8 cellular contexts compared by ENCODE assay signal in the genomic region with DNA sequence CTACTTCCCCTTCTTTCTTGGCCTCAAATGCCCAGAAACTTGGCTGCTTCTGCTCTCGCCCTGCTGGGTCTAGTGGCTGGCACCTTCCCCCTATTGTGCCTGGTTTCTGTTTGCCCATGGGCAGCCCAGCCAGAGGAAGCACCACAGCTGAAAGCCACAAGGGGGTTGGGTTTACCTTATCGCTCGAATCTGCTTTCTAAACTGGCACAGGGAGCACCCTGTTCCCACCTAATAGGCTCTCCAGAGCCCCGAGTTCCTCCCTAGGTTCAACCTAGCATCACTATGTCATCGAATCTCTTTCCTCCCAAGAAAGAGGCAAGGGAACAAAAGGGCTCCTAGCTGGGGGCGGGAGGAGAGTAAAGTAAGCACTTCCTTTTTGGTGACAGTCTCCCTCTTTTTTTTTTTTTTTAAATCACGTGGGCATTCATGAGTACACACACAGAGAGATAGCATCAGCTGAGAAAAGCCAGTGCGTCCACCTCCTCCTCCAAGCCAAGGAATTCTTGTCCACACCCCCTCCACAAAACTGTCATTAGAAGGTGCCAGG.
A peak's percentile ranks its signal among the peaks of the same experiment; 100 is the strongest.
DNase-seq lines count a peak whose midpoint lies in the region; ATAC-seq and TF ChIP-seq lines count a peak whose summit lies in the region.

No MANE protein-coding gene starts in this region.

- intact Hi-C loops in naive thymus-derived CD4-positive, alpha-beta T cell (cut with micrococcal nuclease) = loop anchor here (2.0 kb wide), 1 partner anchor 76 kb away; no protein-coding TSS in a partner anchor
- intact Hi-C loops in aorta (cut with DNase I) = no loop called here

- in situ Hi-C loops in KBM-7 (cut with MboI; ENCODE audit: low pct_unique_long_range_greater_than_20kb, low sequenced_read_pairs) (no loop called here), GM13976 (cut with MboI; ENCODE audit: low sequenced_read_pairs, unreplicated experiment) (no loop called here)

- peak overlapping the region; percentile 81 to 96 (median 91) for H3K27ac Mint-ChIP-seq in naive thymus-derived CD4-positive, alpha-beta T cell

- TF ChIP-seq CTCF in 22Rv1 (IDR thresholded peaks at IDR 0.05) = no peak
- 0 out of 2 replicates have a peak, but pooled peaks have one; percentile 11 for TF ChIP-seq CTCF in VCaP (conservative IDR thresholded peaks at IDR 0.05)
- no peak for TF ChIP-seq CTCF in GM13976 (IDR thresholded peaks at IDR 0.05; ENCODE audit: borderline replicate concordance, control extremely low read depth, extremely low read depth, insufficient read depth, missing control alignments)

- 25 to 36% methylated on average over 8 of the region's 8 CpGs for WGBS in aorta, 2 donors

- H3K4me3 ChIP-seq in effector memory CD4-positive, alpha-beta T cell (ENCODE audit: insufficient read depth, low read depth, low read length, poor library complexity, severe bottlenecking) = peak overlapping the region; percentile 46
- H3K4me3 ChIP-seq in naive thymus-derived CD4-positive, alpha-beta T cell (ENCODE audit: low read length) = peak overlapping the region; percentile 76
- H3K4me3 ChIP-seq in aorta (ENCODE audit: low read length in 2 of 2) = no peak overlapping the region

- ATAC-seq in naive thymus-derived CD4-positive, alpha-beta T cell = peak; percentile 89
- ATAC-seq in aorta (ENCODE audit: low FRiP score) = peak; percentile 43

- CTCF ChIA-PET in naive thymus-derived CD4-positive, alpha-beta T cell (lab: Charles Lee) = interaction anchor here (0.6 to 2.0 kb wide), 3 partner anchors 14 to 230 kb away, joined by 3 to 6 read pairs (median 5); partner anchors contain the start of gene MDM4

- H3K27me3 ChIP-seq in effector memory CD4-positive, alpha-beta T cell (replicated peaks; ENCODE audit: control insufficient read depth, insufficient read depth, low read length, poor library complexity, severe bottlenecking) = no peaks in the 10 kb centered on the region
- peaks cover 0 to 4% of the 10 kb centered on the region in 2 donors for H3K27me3 ChIP-seq in naive thymus-derived CD4-positive, alpha-beta T cell (ENCODE audit: control insufficient read depth in 2 of 2, insufficient read depth in 2 of 2, low read length in 2 of 2)
- H3K27me3 ChIP-seq in aorta (ENCODE audit: control insufficient read depth in 1 of 2, insufficient read depth in 2 of 2, low read length in 1 of 2) = no peaks in the 10 kb centered on the region

- POLR2A ChIA-PET in naive thymus-derived CD4-positive, alpha-beta T cell (lab: Charles Lee) = no interaction called here

- H3K9me3 Mint-ChIP-seq in naive thymus-derived CD4-positive, alpha-beta T cell = no peaks in the 10 kb centered on the region

- H3K36me3 Mint-ChIP-seq in naive thymus-derived CD4-positive, alpha-beta T cell = no peaks in the 10 kb centered on the region

- H3K27ac ChIP-seq in 22Rv1 = peak overlapping the region; percentile 87
- H3K27ac ChIP-seq in VCaP = peak overlapping the region; percentile 90
- H3K27ac ChIP-seq in effector memory CD4-positive, alpha-beta T cell (ENCODE audit: insufficient read depth, low read length, poor library complexity, severe bottlenecking) = no peak overlapping the region
- peak overlapping the region; percentile 61 for H3K27ac ChIP-seq in naive thymus-derived CD4-positive, alpha-beta T cell (ENCODE audit: low read depth, low read length)
- no peak overlapping the region for H3K27ac ChIP-seq in aorta (ENCODE audit: low read depth in 1 of 2, low read length in 2 of 2)

- peaks cover 18 to 38% (median 30%) of the 10 kb centered on the region in 7 donors for H3K4me1 Mint-ChIP-seq in naive thymus-derived CD4-positive, alpha-beta T cell

- H3K4me1 ChIP-seq in effector memory CD4-positive, alpha-beta T cell (ENCODE audit: control insufficient read depth, insufficient read depth, low read length, poor library complexity, severe bottlenecking) = peaks cover 9% of the 10 kb centered on the region
- H3K4me1 ChIP-seq in naive thymus-derived CD4-positive, alpha-beta T cell (ENCODE audit: control insufficient read depth in 2 of 2, insufficient read depth in 2 of 2, low read length in 2 of 2) = peaks cover 7 to 18% of the 10 kb centered on the region in 2 donors
- H3K4me1 ChIP-seq in aorta (ENCODE audit: control insufficient read depth in 1 of 2, insufficient read depth in 2 of 2, low read length in 2 of 2) = no peaks in the 10 kb centered on the region

- no peaks in the 10 kb centered on the region for H3K36me3 ChIP-seq in effector memory CD4-positive, alpha-beta T cell (ENCODE audit: control insufficient read depth, insufficient read depth, low read length)
- no peaks in the 10 kb centered on the region for H3K36me3 ChIP-seq in naive thymus-derived CD4-positive, alpha-beta T cell (ENCODE audit: control insufficient read depth in 2 of 3, insufficient read depth in 3 of 3, low read length in 3 of 3)
- no peaks in the 10 kb centered on the region for H3K36me3 ChIP-seq in aorta (ENCODE audit: control insufficient read depth in 1 of 2, insufficient read depth in 2 of 2, low read length in 1 of 2)

- peak overlapping the region; percentile 62 to 90 (median 87) for H3K4me3 Mint-ChIP-seq in naive thymus-derived CD4-positive, alpha-beta T cell

- DNase-seq in KBM-7 = peak; percentile 54
- peak in 2 of 3 donors; percentile 9 to 12 for DNase-seq in effector memory CD4-positive, alpha-beta T cell
- peak in 8 of 9 donors; percentile 23 to 56 (median 52) for DNase-seq in naive thymus-derived CD4-positive, alpha-beta T cell
- peak in 1 of 2 donors; percentile 79 for DNase-seq in aorta
- DNase-seq in NCI-H1436 (lab: John Stamatoyannopoulos, UW) = no peak
- no peak for DNase-seq in GM13976 (ENCODE audit: low spot score)

- H3K9me3 ChIP-seq in effector memory CD4-positive, alpha-beta T cell (ENCODE audit: control insufficient read depth, low read length) = no peaks in the 10 kb centered on the region
- no peaks in the 10 kb centered on the region for H3K9me3 ChIP-seq in naive thymus-derived CD4-positive, alpha-beta T cell (ENCODE audit: control insufficient read depth in 2 of 3, low read length in 3 of 3)
- H3K9me3 ChIP-seq in aorta (ENCODE audit: control insufficient read depth, low read length) = no peaks in the 10 kb centered on the region

- peaks cover 0 to 45% (median 8%) of the 10 kb centered on the region in 5 donors for H3K27me3 Mint-ChIP-seq in naive thymus-derived CD4-positive, alpha-beta T cell

Comparison
In these comparisons a context has a peak if more than half of its experiments do, and no peak if none do; other contexts are left out.
1. H3K27ac ChIP-seq: peak in 22Rv1 (single experiment), VCaP (single experiment) and naive thymus-derived CD4-positive, alpha-beta T cell (single experiment); none in effector memory CD4-positive, alpha-beta T cell (single experiment) and aorta (0 of 2).
2. DNase-seq: peak in KBM-7 (single experiment), effector memory CD4-positive, alpha-beta T cell (2 of 3) and naive thymus-derived CD4-positive, alpha-beta T cell (8 of 9); none in NCI-H1436 (single experiment) and GM13976 (single experiment).
3. H3K4me3 ChIP-seq: peak in effector memory CD4-positive, alpha-beta T cell (single experiment) and naive thymus-derived CD4-positive, alpha-beta T cell (single experiment); none in aorta (0 of 2).
4. intact Hi-C loops: an anchor here in naive thymus-derived CD4-positive, alpha-beta T cell (2.0 kb wide); none called in aorta.